8 cellular contexts compared by ENCODE assay signal in genomic region chr17:75012320-75013076, GRCh38. TPM values are rescaled to one million over a fixed set of nuclear protein-coding genes. Genes with fewer than 3 reads are reported as not detected.
DNase-seq lines count a peak whose midpoint lies in the region; TF ChIP-seq lines count a peak whose summit lies in the region.

Gene MRPL58, plus strand, starts transcription at chr17:75012670. Its CDS starts 17 bp downstream, at chr17:75012687.

- CTCF ChIA-PET in SK-N-SH (lab: Yijun Ruan, JAX): interaction anchor here (0.7 to 19.8 kb wide), 26 partner anchors 7 to 258 kb away, joined by 3 to 295 read pairs (median 4); partner anchors contain the start of genes CDR2L, HID1, MIF4GD and NT5C

- H3F3A ChIP-seq in SK-N-SH (replicated peaks; ENCODE audit: insufficient read depth): peaks cover 16% of the 10 kb centered on the region

- TF ChIP-seq CTCF in SK-N-SH (IDR thresholded peaks at IDR 0.05): peak; percentile 59
- TF ChIP-seq CTCF in osteoblast (IDR thresholded peaks at IDR 0.05; ENCODE audit: extremely low read depth, low read depth, low read length): peak; percentile 36
- peak; percentile 23 to 43 (median 42) for TF ChIP-seq CTCF in testis (IDR thresholded peaks at IDR 0.05)

- POLR2A ChIA-PET in SK-N-SH (lab: Yijun Ruan, JAX): interaction anchor here (0.6 to 6.2 kb wide), 31 partner anchors 8 to 1531 kb away, joined by 3 to 197 read pairs (median 4); partner anchors contain the start of genes ARMC7, ATP5PD, CDR2L and FDXR

- peak within 1 kb of the TSS; percentile 88 to 95 for H3K27ac ChIP-seq in SK-N-SH (ENCODE audit: low read depth in 2 of 2, low read length in 1 of 2)
- peak within 1 kb of the TSS; percentile 88 for H3K27ac ChIP-seq in osteoblast (ENCODE audit: low read depth, low read length)
- H3K27ac ChIP-seq in testis: peak within 1 kb of the TSS; percentile 68 to 73

- no peaks in the 10 kb centered on the region for H4K20me1 ChIP-seq in SK-N-SH (ENCODE audit: insufficient read depth)
- no peaks in the 10 kb centered on the region for H4K20me1 ChIP-seq in osteoblast (ENCODE audit: insufficient read depth, low read length)

- no peaks in the 10 kb centered on the region for H3K4me1 ChIP-seq in HAP-1
- peaks cover 17 to 26% of the 10 kb centered on the region in 2 experiments; a peak in 3 of 4 replicates for H3K4me1 ChIP-seq in SK-N-SH (ENCODE audit: control insufficient read depth in 1 of 2, insufficient read depth in 2 of 2, low read depth in 1 of 2, low read length in 1 of 2)
- H3K4me1 ChIP-seq in osteoblast (ENCODE audit: insufficient read depth, low read length): peaks cover 21% of the 10 kb centered on the region
- peaks cover 8% of the 10 kb centered on the region for H3K4me1 ChIP-seq in testis

- peak; percentile 11 to 37; a peak in 2 of 4 replicates for TF ChIP-seq EP300 in SK-N-SH (IDR thresholded peaks at IDR 0.05; ENCODE audit: borderline replicate concordance in 1 of 2, low read depth in 1 of 2, low read length in 1 of 2)

- H3K4me1 Mint-ChIP-seq in activated naive CD4-positive, alpha-beta T cell treated with anti-CD3 and anti-CD28 coated beads, Interleukin-2, amount 50 U/mL, for 24 hours: peaks cover 36% of the 10 kb centered on the region

- no peaks in the 10 kb centered on the region for H3K27me3 Mint-ChIP-seq in activated naive CD4-positive, alpha-beta T cell treated with anti-CD3 and anti-CD28 coated beads, Interleukin-2, amount 50 U/mL, for 24 hours

- H3K4me3 ChIP-seq in HAP-1: peak within 1 kb of the TSS; percentile 95
- peak within 1 kb of the TSS; percentile 89 for H3K4me3 ChIP-seq in MG63
- peak within 1 kb of the TSS; percentile 65 to 77 for H3K4me3 ChIP-seq in SK-N-SH (ENCODE audit: low read depth in 2 of 2, low read length in 1 of 2)
- H3K4me3 ChIP-seq in osteoblast (ENCODE audit: insufficient read depth, low read length): peak within 1 kb of the TSS; percentile 96
- H3K4me3 ChIP-seq in testis: peak within 1 kb of the TSS; percentile 72 to 83

- peak within 1 kb of the TSS; percentile 89 for H3K4me2 ChIP-seq in SK-N-SH
- H3K4me2 ChIP-seq in osteoblast (ENCODE audit: insufficient read depth, low read length): peak within 1 kb of the TSS; percentile 100

- DNase-seq in GM04504 (ENCODE audit: low read depth) (peak; percentile 58), HAP-1 (ENCODE audit: low spot score in 2 of 2) (peak; percentile 91 to 92), MG63 (peak; percentile 93), SK-N-SH (peak; percentile 96), glomerular visceral epithelial cell (ENCODE audit: extremely low spot score) (peak; percentile 93), osteoblast (ENCODE audit: insufficient read length, low spot score, missing footprints) (peak; percentile 97), testis (peak; percentile 85)

- TF ChIP-seq RAD21 in SK-N-SH (IDR thresholded peaks at IDR 0.05; ENCODE audit: low read length): peak; percentile 50

- H3K9me3 Mint-ChIP-seq in activated naive CD4-positive, alpha-beta T cell treated with anti-CD3 and anti-CD28 coated beads, Interleukin-2, amount 50 U/mL, for 24 hours: no peaks in the 10 kb centered on the region

- intact Hi-C loops in testis (cut with DNase I; ENCODE audit: low total_unique reads): no loop called here

- peaks cover 11% of the 10 kb centered on the region for H3K36me3 ChIP-seq in HAP-1 (replicated peaks)
- H3K36me3 ChIP-seq in MG63: peaks cover 23% of the 10 kb centered on the region
- H3K36me3 ChIP-seq in SK-N-SH (replicated peaks in 1 of 2; ENCODE audit: control insufficient read depth in 1 of 2, insufficient read depth in 2 of 2, low read length in 1 of 2): peaks cover 3 to 5% of the 10 kb centered on the region in 2 experiments
- peaks cover 8% of the 10 kb centered on the region for H3K36me3 ChIP-seq in osteoblast (ENCODE audit: insufficient read depth, low read length)
- no peaks in the 10 kb centered on the region for H3K36me3 ChIP-seq in testis (ENCODE audit: low read depth, missing control alignments)

- H3K9me2 ChIP-seq in SK-N-SH: no peaks in the 10 kb centered on the region

- H3K79me2 ChIP-seq in SK-N-SH (ENCODE audit: insufficient read depth) (peaks cover 48% of the 10 kb centered on the region), osteoblast (ENCODE audit: insufficient read depth, low read length) (peaks cover 29% of the 10 kb centered on the region)

- in situ Hi-C loops in HAP-1 (cut with MboI; ENCODE audit: low sequenced_read_pairs): no loop called here

- H3K9ac ChIP-seq in SK-N-SH: peak within 1 kb of the TSS; percentile 86

- 2% methylated on average over 54 of the region's 65 CpGs for WGBS in SK-N-SH (ENCODE audit: low lambda C conversion rate)
- 2 to 7% methylated on average over 8 to 53 of the region's 65 CpGs for WGBS in testis, 2 donors

- peak within 1 kb of the TSS; percentile 99 for H2AFZ ChIP-seq in SK-N-SH (ENCODE audit: low read depth)
- H2AFZ ChIP-seq in osteoblast (ENCODE audit: low read length): peak within 1 kb of the TSS; percentile 96

- peak within 1 kb of the TSS; percentile 79 for H3K4me3 Mint-ChIP-seq in activated naive CD4-positive, alpha-beta T cell treated with anti-CD3 and anti-CD28 coated beads, Interleukin-2, amount 50 U/mL, for 24 hours

- peak within 1 kb of the TSS; percentile 95 for H3K27ac Mint-ChIP-seq in activated naive CD4-positive, alpha-beta T cell treated with anti-CD3 and anti-CD28 coated beads, Interleukin-2, amount 50 U/mL, for 24 hours

- peaks cover 4% of the 10 kb centered on the region for H3K36me3 Mint-ChIP-seq in activated naive CD4-positive, alpha-beta T cell treated with anti-CD3 and anti-CD28 coated beads, Interleukin-2, amount 50 U/mL, for 24 hours

- H3K27me3 ChIP-seq in HAP-1 (ENCODE audit: low read depth): no peaks in the 10 kb centered on the region
- no peaks in the 10 kb centered on the region for H3K27me3 ChIP-seq in MG63
- H3K27me3 ChIP-seq in SK-N-SH (ENCODE audit: insufficient read depth): no peaks in the 10 kb centered on the region
- no peaks in the 10 kb centered on the region for H3K27me3 ChIP-seq in osteoblast (ENCODE audit: insufficient read depth, low read length)
- no peaks in the 10 kb centered on the region for H3K27me3 ChIP-seq in testis

- no peak for TF ChIP-seq POLR2A in testis (IDR thresholded peaks at IDR 0.05)

- no peaks in the 10 kb centered on the region for H3K9me3 ChIP-seq in HAP-1
- no peaks in the 10 kb centered on the region for H3K9me3 ChIP-seq in MG63
- H3K9me3 ChIP-seq in SK-N-SH: no peaks in the 10 kb centered on the region
- no peaks in the 10 kb centered on the region for H3K9me3 ChIP-seq in osteoblast (ENCODE audit: low read depth, low read length)
- H3K9me3 ChIP-seq in testis: no peaks in the 10 kb centered on the region

TF ChIP-seq in SK-N-SH, 30 proteins besides CTCF, POLR2A, EP300 and RAD21 (continues in another document):
- peak; percentile 100 for TF ChIP-seq TAF1 (IDR thresholded peaks at IDR 0.05; ENCODE audit: borderline replicate concordance, low read depth, low read length)
- no peak; the same call in 1 of the 2 replicates for TF ChIP-seq MEF2A (IDR thresholded peaks at IDR 0.05; ENCODE audit: borderline replicate concordance, low read depth)
- TF ChIP-seq IRF3 (IDR thresholded peaks at IDR 0.05; ENCODE audit: low read depth, low read length): no peak
- peak; percentile 96 for TF ChIP-seq YY1 (IDR thresholded peaks at IDR 0.05; ENCODE audit: low read depth)
- no peak; the same call in 1 of the 2 replicates for TF ChIP-seq NRF1 (IDR thresholded peaks at IDR 0.05; ENCODE audit: low read depth, low read length)
- TF ChIP-seq RXRA (IDR thresholded peaks at IDR 0.05; ENCODE audit: borderline replicate concordance, low read depth): no peak
- peak; percentile 77 for TF ChIP-seq ELF1 (IDR thresholded peaks at IDR 0.05)
- TF ChIP-seq SIN3A (IDR thresholded peaks at IDR 0.05; ENCODE audit: borderline replicate concordance, low read depth, low read length): peak; percentile 88
- TF ChIP-seq MXI1 (IDR thresholded peaks at IDR 0.05; ENCODE audit: low read depth, low read length): peak; percentile 89
- TF ChIP-seq RFX5 (IDR thresholded peaks at IDR 0.05; ENCODE audit: low read length): peak; percentile 68; the same call in 1 of the 2 replicates
- no peak for TF ChIP-seq PBX3 (IDR thresholded peaks at IDR 0.05)
- peak; percentile 91 for TF ChIP-seq CHD2 (IDR thresholded peaks at IDR 0.05; ENCODE audit: low read length, partially characterized antibody)
- no peak; the same call in 1 of the 2 replicates for TF ChIP-seq FOXM1 (IDR thresholded peaks at IDR 0.05; ENCODE audit: low read depth)
- TF ChIP-seq FOSL2 (IDR thresholded peaks at IDR 0.05; ENCODE audit: borderline replicate concordance, low read depth): no peak
- no peak for TF ChIP-seq EZH2phosphoT487 (IDR thresholded peaks at IDR 0.05; ENCODE audit: borderline replicate concordance, low read depth)

RNA-seq across cellular contexts. Expression of gene MRPL58, which starts in this region (rescaled TPM):
- total RNA-seq in MG63 (2014; rRNA removed; shearing (Covaris generic); ENCODE audit: low replicate concordance): 94.3 and 148 TPM in 2 replicates
- polyA plus RNA-seq in SK-N-SH (2012; rRNA removed): 87.3 and 89.2 TPM in 2 replicates
- 86.8 and 89.7 TPM in 2 replicates for polyA plus RNA-seq in SK-N-SH (2012; cell fraction: cytosol; rRNA removed)
- 31.8 and 37.9 TPM in 2 replicates for polyA plus RNA-seq in SK-N-SH (2012; cell fraction: nucleus; rRNA removed)
- total RNA-seq in osteoblast: 21.2 and 23.5 TPM in 2 replicates
- total RNA-seq in testis: 10 to 100 TPM; 24.3 to 38.1 TPM
- 20.9 TPM for polyA plus RNA-seq in testis (ENCODE audit: insufficient read depth, low read depth, low replicate concordance)

Comparison
In these comparisons a context has a peak if more than half of its experiments do, and no peak if none do; other contexts are left out.
1. Peak in every context shown above with its lines: DNase-seq, H3K4me3 ChIP-seq and H3K27ac ChIP-seq.